15 cellular contexts compared by ENCODE assay signal in genomic region chr4:73018595-73018994, GRCh38. TPM values are rescaled to one million over a fixed set of nuclear protein-coding genes. Genes with fewer than 3 reads are reported as not detected.
DNase-seq lines count a peak whose midpoint lies in the region; ATAC-seq, FAIRE-seq and TF ChIP-seq lines count a peak whose summit lies in the region.
"Had no signal": no experiment of that assay in that cellular context is flagged by ENCODE, and none has a peak within 500 bp of the region (broad histone marks: within the 10 kb centered on the region; RNA-seq: fewer than 3 reads in every experiment).

No MANE protein-coding gene starts in this region.

- WGBS in H9 (ENCODE audit: extremely low coverage, insufficient read length, low lambda C conversion rate) = no CpG with 5 or more reads among the region's 6 CpGs
- WGBS in K562 (ENCODE audit: insufficient coverage, low coverage, missing lambda C conversion rate) = 62% methylated on average over 5 of the region's 6 CpGs
- WGBS in mesenchymal stem cell = 97% methylated on average over 6 of the region's 6 CpGs

- H3K23me2 ChIP-seq in H9 (ENCODE audit: insufficient read length, low read depth, low read length, poor library complexity, severe bottlenecking) = no peaks in the 10 kb centered on the region

- H3K56ac ChIP-seq in H9 (ENCODE audit: insufficient read length, low read depth, low read length) = no peak overlapping the region

- no peak overlapping the region for H3K4me3 ChIP-seq in ACC112 (ENCODE audit: low read depth, low read length)
- H3K4me3 ChIP-seq in K562 = no peak overlapping the region
- H3K4me3 ChIP-seq in mesenchymal stem cell (ENCODE audit: insufficient read depth in 1 of 2, low read depth in 1 of 2, low read length in 2 of 2) = no peak overlapping the region

- 0 out of 2 replicates have a peak, but pooled peaks cover 3% of the 10 kb centered on the region for H3K27me3 ChIP-seq in ACC112 (ENCODE audit: insufficient read depth, low read length)
- no peaks in the 10 kb centered on the region for H3K27me3 ChIP-seq in H9 (ENCODE audit: insufficient read depth, low read length)
- H3K27me3 ChIP-seq in K562 (ENCODE audit: control insufficient read depth in 2 of 2, insufficient read depth in 2 of 2, low read length in 2 of 2) = peaks cover 0 to 10% of the 10 kb centered on the region in 2 experiments; a peak in 1 of 5 replicates
- peaks cover 0 to 2% of the 10 kb centered on the region in 2 experiments for H3K27me3 ChIP-seq in mesenchymal stem cell (ENCODE audit: control insufficient read depth in 1 of 2, insufficient read depth in 1 of 2, low read length in 2 of 2)

- ATAC-seq in K562 (peak; percentile 48; the same call in 2 of the 3 replicates), GM18868 (IDR thresholded peaks at IDR 0.05; ENCODE audit: unreplicated experiment) (no peak)
- ATAC-seq: CD8-positive, alpha-beta T cell had no signal

- H2BK5ac ChIP-seq in H9 (ENCODE audit: insufficient read length, low read length) (no peak overlapping the region), mesenchymal stem cell (ENCODE audit: low read depth, low read length, poor library complexity, severe bottlenecking) (no peak overlapping the region)

- TF ChIP-seq CTCF in H9 (conservative IDR thresholded peaks at IDR 0.05) (0 out of 3 replicates have a peak, but pooled peaks have one; percentile 12), K562 (IDR thresholded peaks at IDR 0.05 in 2 of 3, conservative IDR thresholded peaks at IDR 0.05 in 1 of 3; ENCODE audit: insufficient read depth in 2 of 3, low read depth in 1 of 3, low read length in 3 of 3) (no peak)

- no peak overlapping the region for H3T11ph ChIP-seq in H9 (ENCODE audit: low read length)

- intact Hi-C loops in K562 (cut with micrococcal nuclease) = loop anchor here (5.0 to 10.0 kb wide), 2 partner anchors 511 to 694 kb away; no protein-coding TSS in a partner anchor

- H3K36me3 ChIP-seq in ACC112 (ENCODE audit: insufficient read depth, low read length) (no peaks in the 10 kb centered on the region), K562 (ENCODE audit: control insufficient read depth, insufficient read depth, low read length) (no peaks in the 10 kb centered on the region), mesenchymal stem cell (ENCODE audit: control insufficient read depth in 1 of 2, insufficient read depth in 2 of 2, low read depth in 1 of 2, low read length in 2 of 2) (no peaks in the 10 kb centered on the region)

- H2BK15ac ChIP-seq in H9 (ENCODE audit: low read depth, low read length) (no peak overlapping the region), mesenchymal stem cell (ENCODE audit: low read depth, poor library complexity, severe bottlenecking) (no peak overlapping the region)

- no peak overlapping the region for H2BK12ac ChIP-seq in H9 (ENCODE audit: insufficient read length, low read depth, low read length)
- no peak overlapping the region for H2BK12ac ChIP-seq in mesenchymal stem cell (ENCODE audit: low read length in 2 of 2)

- H2BK20ac ChIP-seq in H9 (ENCODE audit: low read depth, low read length, poor library complexity, severe bottlenecking) = no peak overlapping the region

- H3K4me3 Mint-ChIP-seq in H9 = no peak overlapping the region
- H3K4me3 Mint-ChIP-seq: CD14-positive monocyte; CD8-positive, alpha-beta T cell; IgD-negative memory B cell had no signal

- no peak for FAIRE-seq in K562 (lab: Jason Lieb, UNC)
- FAIRE-seq: A204.1, GM18507 had no signal

- BruUV-seq in K562 (replicated peaks; lab: Mats Ljungman, UMichigan) = no TSS peak

- H3K23ac ChIP-seq in H9 (ENCODE audit: insufficient read length, low read depth, low read length) = no peak overlapping the region
- no peak overlapping the region for H3K23ac ChIP-seq in mesenchymal stem cell (ENCODE audit: low read length in 2 of 2)

- no peak overlapping the region for H4K8ac ChIP-seq in H9 (replicated peaks; ENCODE audit: insufficient read length, low read depth, low read length)
- H4K8ac ChIP-seq in mesenchymal stem cell (ENCODE audit: low read length) = no peak overlapping the region

- no peak for TF ChIP-seq POLR2A in K562 (conservative IDR thresholded peaks at IDR 0.05)

- H3K4me1 Mint-ChIP-seq in H9 = peaks cover 0 to 2% of the 10 kb centered on the region in 2 experiments; a peak in 1 of 4 replicates
- H3K4me1 Mint-ChIP-seq: CD14-positive monocyte had no signal

- H3K4me1 ChIP-seq in ACC112 (ENCODE audit: control insufficient read depth, insufficient read depth, low read length, unreplicated experiment) = no peaks in the 10 kb centered on the region
- no peaks in the 10 kb centered on the region for H3K4me1 ChIP-seq in H9 (ENCODE audit: insufficient read depth, low read length)
- no peaks in the 10 kb centered on the region for H3K4me1 ChIP-seq in K562 (replicated peaks in 1 of 2; ENCODE audit: control insufficient read depth in 2 of 2, insufficient read depth in 2 of 2, low read length in 2 of 2)
- H3K4me1 ChIP-seq in mesenchymal stem cell (ENCODE audit: control insufficient read depth, insufficient read depth, low read depth, low read length) = peaks cover 2% of the 10 kb centered on the region
- H3K4me1 ChIP-seq: Caco-2 had no signal

- H3K18ac ChIP-seq in H9 (ENCODE audit: insufficient read length, low read depth, low read length) (no peak overlapping the region), mesenchymal stem cell (ENCODE audit: low read depth in 1 of 2, low read length in 2 of 2) (no peak overlapping the region)

- H3K9ac ChIP-seq in H9 (ENCODE audit: extremely low read depth, insufficient read length, low read length) (no peak overlapping the region), K562 (ENCODE audit: insufficient read depth in 1 of 2, low read depth in 2 of 2, low read length in 2 of 2) (no peak overlapping the region), mesenchymal stem cell (ENCODE audit: low read length) (no peak overlapping the region)
- H3K9ac ChIP-seq: KMS-11 had no signal

- peak overlapping the region; percentile 51 for H2AFZ ChIP-seq in ACC112 (ENCODE audit: low read length, unreplicated experiment)
- no peak overlapping the region for H2AFZ ChIP-seq in H9 (ENCODE audit: low read length)
- H2AFZ ChIP-seq in K562 (ENCODE audit: low read depth, low read length) = no peak overlapping the region
- H2AFZ ChIP-seq in mesenchymal stem cell (ENCODE audit: low read depth, low read length) = no peak overlapping the region

- TF ChIP-seq RAD21 in K562 (CRISPR knock-in tag; conservative IDR thresholded peaks at IDR 0.05 in 1 of 2, IDR thresholded peaks at IDR 0.05 in 1 of 2) = no peak

- H3K9me1 ChIP-seq in K562 (ENCODE audit: control insufficient read depth, insufficient read depth, low read length) = no peaks in the 10 kb centered on the region

- H3K79me1 ChIP-seq in H9 (ENCODE audit: insufficient read depth, low read depth, low read length, poor library complexity, severe bottlenecking) (no peaks in the 10 kb centered on the region), mesenchymal stem cell (replicated peaks; ENCODE audit: low read length, poor library complexity, severe bottlenecking) (no peaks in the 10 kb centered on the region)

- no peak overlapping the region for H3K4ac ChIP-seq in H9 (ENCODE audit: low read depth, low read length)
- H3K4ac ChIP-seq in mesenchymal stem cell (ENCODE audit: low read depth in 1 of 2, low read length in 2 of 2) = no peak overlapping the region

- H2BK120ac ChIP-seq in H9 (ENCODE audit: low read depth, low read length, poor library complexity, severe bottlenecking) (no peak overlapping the region), mesenchymal stem cell (ENCODE audit: low read depth, low read length) (no peak overlapping the region)

- no peaks in the 10 kb centered on the region for H3K36me3 Mint-ChIP-seq in H9 (ENCODE audit: insufficient read depth in 1 of 3, low read depth in 3 of 3)
- H3K36me3 Mint-ChIP-seq: CD14-positive monocyte; CD8-positive, alpha-beta T cell; IgD-negative memory B cell had no signal

- no peaks in the 10 kb centered on the region for H3K79me2 ChIP-seq in ACC112 (ENCODE audit: control insufficient read depth, insufficient read depth, low read length, unreplicated experiment)
- no peaks in the 10 kb centered on the region for H3K79me2 ChIP-seq in H9 (ENCODE audit: insufficient read depth, low read length)
- H3K79me2 ChIP-seq in K562 (ENCODE audit: control insufficient read depth, insufficient read depth, low read length) = no peaks in the 10 kb centered on the region

- no peak overlapping the region for H3K4me2 ChIP-seq in H9 (ENCODE audit: insufficient read depth, insufficient read length, low read length)
- H3K4me2 ChIP-seq in K562 (ENCODE audit: insufficient read depth, low read length) = no peak overlapping the region
- H3K4me2 ChIP-seq in mesenchymal stem cell (ENCODE audit: low read length, poor library complexity, severe bottlenecking) = no peak overlapping the region
- H3K4me2 ChIP-seq: KMS-11 had no signal

- H4K20me1 ChIP-seq in H9 (ENCODE audit: control insufficient read depth, insufficient read depth, insufficient read length) (no peaks in the 10 kb centered on the region), K562 (replicated peaks; ENCODE audit: control insufficient read depth, insufficient read depth, low read length) (no peaks in the 10 kb centered on the region)

- no peaks in the 10 kb centered on the region for H3K9me3 ChIP-seq in H9 (ENCODE audit: control insufficient read depth, low read depth, low read length)
- H3K9me3 ChIP-seq in K562 (replicated peaks; ENCODE audit: control insufficient read depth, insufficient read depth, low read depth, low read length) = no peaks in the 10 kb centered on the region
- H3K9me3 ChIP-seq in mesenchymal stem cell (ENCODE audit: control insufficient read depth, low read length) = no peaks in the 10 kb centered on the region
- H3K9me3 ChIP-seq: Caco-2 had no signal

- no peak overlapping the region for H3K27ac ChIP-seq in ACC112 (ENCODE audit: low read depth, low read length)
- no peak overlapping the region for H3K27ac ChIP-seq in H9 (ENCODE audit: insufficient read length, low read depth, low read length)
- no peak overlapping the region for H3K27ac ChIP-seq in K562 (ENCODE audit: extremely low read depth, low read depth, low read length)
- H3K27ac ChIP-seq in mesenchymal stem cell (ENCODE audit: low read length, poor library complexity, severe bottlenecking) = no peak overlapping the region
- H3K27ac ChIP-seq: KMS-11 had no signal

- H2AK5ac ChIP-seq in H9 (ENCODE audit: insufficient read length, low read length) (no peak overlapping the region), mesenchymal stem cell (ENCODE audit: low read length, severe bottlenecking) (no peak overlapping the region)

- in situ Hi-C loops in K562 (cut with MboI) = loop anchor here (25.0 kb wide), 1 partner anchor 1281 kb away; no protein-coding TSS in a partner anchor

- peak overlapping the region; percentile 65; the same call in 1 of the 2 replicates for H3K14ac ChIP-seq in H9 (ENCODE audit: insufficient read depth, low read length)
- no peak overlapping the region for H3K14ac ChIP-seq in mesenchymal stem cell (ENCODE audit: low read length in 2 of 2)

- no peak for TF ChIP-seq EP300 in K562 (IDR thresholded peaks at IDR 0.05; ENCODE audit: low read length)

- CTCF ChIA-PET in K562 (lab: Yijun Ruan, JAX; ENCODE audit: low intra/inter-chr PET ratio) = interaction anchor here (0.6 to 2.1 kb wide), 5 partner anchors 37 to 1286 kb away, joined by 3 to 18 read pairs (median 3); no protein-coding TSS in a partner anchor

- no peaks in the 10 kb centered on the region for H3K27me3 Mint-ChIP-seq in H9 (ENCODE audit: low read depth)

- POLR2A ChIA-PET in K562 (lab: Yijun Ruan, JAX) = no interaction called here

- no peaks in the 10 kb centered on the region for H3K9me3 Mint-ChIP-seq in H9
- H3K9me3 Mint-ChIP-seq: CD8-positive, alpha-beta T cell; IgD-negative memory B cell had no signal

- peak; percentile 39 for DNase-seq in H9
- no peak for DNase-seq in K562 (ENCODE audit: extremely low read depth in 1 of 4, low spot score in 3 of 4)
- peak; percentile 12 for DNase-seq in left kidney (ENCODE audit: low read depth, low spot score)
- no peak for DNase-seq in COR-L47 (lab: John Stamatoyannopoulos, UW)
- DNase-seq in mesenchymal stem cell = no peak
- DNase-seq in activated T-cell treated with anti-CD3 and anti-CD28 coated beads, Interleukin-2, amount 50 U/mL, for 1 hour = no peak
- DNase-seq: Caco-2; CD8-positive, alpha-beta T cell had no signal

- H3K27ac Mint-ChIP-seq in H9 = no peak overlapping the region
- H3K27ac Mint-ChIP-seq: CD14-positive monocyte; CD8-positive, alpha-beta T cell had no signal

- H4K91ac ChIP-seq in H9 (ENCODE audit: insufficient read length, low read depth, low read length) (no peak overlapping the region), mesenchymal stem cell (ENCODE audit: low read length) (no peak overlapping the region)

- H4K5ac ChIP-seq in H9 (ENCODE audit: insufficient read length, low read depth, low read length) = no peak overlapping the region

RNA-seq across cellular contexts. Expression of gene COX18, which starts 50.9 kb away (rescaled TPM):
- 19.9 and 20.5 TPM in 2 replicates for total RNA-seq in H9 (2021)
- 7.3 and 10.1 TPM in 2 replicates for total RNA-seq in K562 (2011; cell fraction: chromatin; rRNA removed; ENCODE audit: low replicate concordance)
- total RNA-seq in K562 (2011; cell fraction: nucleolus; rRNA removed) = 12.2 and 14.5 TPM in 2 replicates
- total RNA-seq in K562 (2011; cell fraction: nucleoplasm; rRNA removed) = 12.0 and 13.0 TPM in 2 replicates
- total RNA-seq in K562 (2014; rRNA removed) = 17.3 and 19.8 TPM in 2 replicates
- 14.7 and 17.0 TPM in 2 replicates for total RNA-seq in K562 (2014; rRNA removed; fragmentation: Illumina TruSeq; extraction: Trizol)
- total RNA-seq in K562 (2015; rRNA removed; fragmentation: Illumina TruSeq; extraction: Trizol) = 13.3 and 13.6 TPM in 2 replicates
- total RNA-seq in K562 (2021) = 15.3 and 17.5 TPM in 2 replicates
- polyA plus RNA-seq in K562 (2011; rRNA removed) = 21.3 and 24.2 TPM in 2 replicates
- polyA plus RNA-seq in K562 (2011; cell fraction: cytosol; rRNA removed) = 22.9 and 27.6 TPM in 2 replicates
- polyA plus RNA-seq in K562 (2011; cell fraction: nucleus; rRNA removed) = 11.8 and 14.8 TPM in 2 replicates
- polyA plus RNA-seq in K562 (2012) = 9.5 and 14.0 TPM in 2 replicates
- polyA plus RNA-seq in K562 (2014; fragmentation: Illumina TruSeq; extraction: Trizol) = 10.1 and 12.5 TPM in 2 replicates
- 1 to 10 TPM; 7.0 to 7.2 TPM for polyA plus RNA-seq in K562 (2014; fragmentation: Nextera tagmentation; extraction: Ambion mirVana)
- polyA plus RNA-seq in K562 (2014; rRNA removed) = 15.4 and 16.7 TPM in 2 replicates
- polyA minus RNA-seq in K562 (2011; rRNA and poly(A)+ RNA removed) = 30.4 and 33.5 TPM in 2 replicates
- 15.7 and 25.2 TPM in 2 replicates for polyA minus RNA-seq in K562 (2011; cell fraction: cytosol; rRNA and poly(A)+ RNA removed)
- polyA minus RNA-seq in K562 (2011; cell fraction: nucleus; rRNA and poly(A)+ RNA removed) = 9.0 and 11.3 TPM in 2 replicates
- 9.6 TPM for polyA plus RNA-seq in mesenchymal stem cell (2013, experiment 1 of 2)
- polyA plus RNA-seq in mesenchymal stem cell (2013, experiment 2 of 2) = 9.2 TPM

Comparison
In these comparisons a context has a peak if more than half of its experiments do, and no peak if none do; other contexts are left out.
1. DNase-seq: peak in H9 (single experiment) and left kidney (single experiment); none in K562 (0 of 4), COR-L47 (single experiment), mesenchymal stem cell (single experiment) and activated T-cell treated with anti-CD3 and anti-CD28 coated beads, Interleukin-2, amount 50 U/mL, for 1 hour (single experiment).